13 cellular contexts compared by ENCODE assay signal in genomic region chr1:204278973-204279372, GRCh38.
"Had no signal": no experiment of that assay in that cellular context is flagged by ENCODE, and none has a peak within 500 bp of the region (broad histone marks: within the 10 kb centered on the region; RNA-seq: fewer than 3 reads in every experiment).

No MANE protein-coding gene starts in this region.

- H3K4me3 ChIP-seq: adrenal gland, gastroesophageal sphincter, right atrium auricular region, smooth muscle cell, transverse colon had no signal

- H3K27ac ChIP-seq: gastroesophageal sphincter, neutrophil, right atrium auricular region, transverse colon had no signal

- H3K36me3 Mint-ChIP-seq: stimulated activated memory B cell treated with anti-CD40 and anti-IgM and Interleukin-4, amounts not matched to agents 10 μg/mL and 1 μg/mL and 100 μg/mL, for 72 hours had no signal

- ATAC-seq: activated CD4-positive, CD25-positive, alpha-beta regulatory T cell treated with anti-CD3 and anti-CD28 coated beads, Interleukin-2, amount 50 U/mL, for 24 hours; effector memory CD8-positive, alpha-beta T cell; gastroesophageal sphincter; left ventricle myocardium superior; stimulated activated memory B cell treated with anti-CD40 and anti-IgM and Interleukin-4, amounts not matched to agents 10 μg/mL and 1 μg/mL and 100 μg/mL, for 72 hours had no signal

- H3K27me3 ChIP-seq: adrenal gland, neutrophil, right atrium auricular region, transverse colon had no signal

- DNase-seq: activated naive CD4-positive, alpha-beta T cell treated with anti-CD3 and anti-CD28 coated beads, Interleukin-2, amount 50 U/mL, for 16 hours; activated T-cell treated with anti-CD3 and anti-CD28 coated beads, Interleukin-2, amount 50 U/mL, for 1 hour; adrenal gland; effector memory CD8-positive, alpha-beta T cell; kidney; left ventricle myocardium superior; transverse colon had no signal

- H3K9me3 Mint-ChIP-seq: effector memory CD8-positive, alpha-beta T cell; stimulated activated memory B cell treated with anti-CD40 and anti-IgM and Interleukin-4, amounts not matched to agents 10 μg/mL and 1 μg/mL and 100 μg/mL, for 72 hours had no signal

- H3K36me3 ChIP-seq: adrenal gland, gastroesophageal sphincter, neutrophil, transverse colon had no signal

- H3K4me1 Mint-ChIP-seq: stimulated activated memory B cell treated with anti-CD40 and anti-IgM and Interleukin-4, amounts not matched to agents 10 μg/mL and 1 μg/mL and 100 μg/mL, for 72 hours had no signal

- H3K27ac Mint-ChIP-seq: effector memory CD8-positive, alpha-beta T cell; stimulated activated memory B cell treated with anti-CD40 and anti-IgM and Interleukin-4, amounts not matched to agents 10 μg/mL and 1 μg/mL and 100 μg/mL, for 72 hours had no signal

- H3K4me3 Mint-ChIP-seq: effector memory CD8-positive, alpha-beta T cell; stimulated activated memory B cell treated with anti-CD40 and anti-IgM and Interleukin-4, amounts not matched to agents 10 μg/mL and 1 μg/mL and 100 μg/mL, for 72 hours had no signal

- H3K9me3 ChIP-seq: adrenal gland, gastroesophageal sphincter, neutrophil, right atrium auricular region, transverse colon had no signal
